1 cellular context compared by ENCODE assay signal in genomic region chr9:4984571-4985375, GRCh38.
TF ChIP-seq lines count a peak whose summit lies in the region.

Gene JAK2 (plus strand): TSS chr9:4985272. CDS start chr9:5021988, 36,716 bp downstream.

TF ChIP-seq in K562, 482 proteins besides CTCF, POLR2A, EP300 and RAD21 (continued from another document and continues in another):
- TF ChIP-seq AFF1 (IDR thresholded peaks at IDR 0.05; ENCODE audit: low read depth in 1 of 2, partially characterized antibody in 2 of 2) = no peak
- TF ChIP-seq TBP (optimal IDR thresholded peaks at IDR 0.05; ENCODE audit: low read depth, low read length) = peak; percentile 47
- no peak for TF ChIP-seq MLX (CRISPR knock-in tag; conservative IDR thresholded peaks at IDR 0.05)
- TF ChIP-seq FOXJ2 (tag; IDR thresholded peaks at IDR 0.05) = no peak
- TF ChIP-seq ZKSCAN3 (CRISPR knock-in tag; IDR thresholded peaks at IDR 0.05) = no peak
- TF ChIP-seq ZNF184 (CRISPR knock-in tag; IDR thresholded peaks at IDR 0.05) = no peak
- no peak for TF ChIP-seq RNF219 (CRISPR knock-in tag; IDR thresholded peaks at IDR 0.05)
- TF ChIP-seq ZNF592 (IDR thresholded peaks at IDR 0.05) = peak; percentile 35
- TF ChIP-seq THRAP3 (IDR thresholded peaks at IDR 0.05; ENCODE audit: borderline replicate concordance) = no peak
- TF ChIP-seq CLOCK (CRISPR knock-in tag; IDR thresholded peaks at IDR 0.05; ENCODE audit: borderline replicate concordance) = no peak
- no peak for TF ChIP-seq CREB3L1 (IDR thresholded peaks at IDR 0.05; ENCODE audit: borderline replicate concordance, low read depth)
- no peak for TF ChIP-seq ZNF165 (CRISPR knock-in tag; IDR thresholded peaks at IDR 0.05; ENCODE audit: borderline replicate concordance)
- peak; percentile 9; the same call in 1 of the 2 replicates for TF ChIP-seq ZNF121 (CRISPR knock-in tag; conservative IDR thresholded peaks at IDR 0.05)
- TF ChIP-seq U2AF2 (optimal IDR thresholded peaks at IDR 0.05; ENCODE audit: low read depth, low read length) = no peak
- no peak for TF ChIP-seq ELK3 (CRISPR knock-in tag; IDR thresholded peaks at IDR 0.05)
- peak; percentile 26; the same call in 1 of the 2 replicates for TF ChIP-seq SOX6 (IDR thresholded peaks at IDR 0.05)
- no peak for TF ChIP-seq SAP30 (IDR thresholded peaks at IDR 0.05; ENCODE audit: borderline replicate concordance, insufficient read depth, low read depth, low read length, poor library complexity, severe bottlenecking)
- TF ChIP-seq ELF4 (CRISPR knock-in tag; IDR thresholded peaks at IDR 0.05) = no peak
- no peak for TF ChIP-seq MCM5 (IDR thresholded peaks at IDR 0.05; ENCODE audit: low read depth)
- peak; percentile 77; the same call in 1 of the 2 replicates for TF ChIP-seq PHF8 (IDR thresholded peaks at IDR 0.05; ENCODE audit: borderline replicate concordance, low read length)
- no peak for TF ChIP-seq NFYB (IDR thresholded peaks at IDR 0.05; ENCODE audit: extremely low read depth, insufficient read length)
- TF ChIP-seq ZNF740 (CRISPR knock-in tag; IDR thresholded peaks at IDR 0.05) = peak; percentile 41; the same call in 1 of the 2 replicates
- no peak for TF ChIP-seq ZNF740 (tag; IDR thresholded peaks at IDR 0.05)
- no peak for TF ChIP-seq CBX3 (IDR thresholded peaks at IDR 0.05; ENCODE audit: borderline replicate concordance in 1 of 2, low read length in 2 of 2)
- TF ChIP-seq CBX2 (IDR thresholded peaks at IDR 0.05; ENCODE audit: insufficient read depth, low read length, poor library complexity, severe bottlenecking) = no peak
- TF ChIP-seq MAFG (tag; conservative IDR thresholded peaks at IDR 0.05) = no peak
- no peak for TF ChIP-seq MITF (IDR thresholded peaks at IDR 0.05)
- no peak for TF ChIP-seq FOXK2 (conservative IDR thresholded peaks at IDR 0.05 in 1 of 2, IDR thresholded peaks at IDR 0.05 in 1 of 2; ENCODE audit: low read depth in 2 of 2)
- no peak for TF ChIP-seq MEF2D (tag; conservative IDR thresholded peaks at IDR 0.05; ENCODE audit: low read depth)
- no peak for TF ChIP-seq ZNF830 (CRISPR knock-in tag; IDR thresholded peaks at IDR 0.05)
- TF ChIP-seq GATAD2B (IDR thresholded peaks at IDR 0.05; ENCODE audit: borderline replicate concordance) = peak; percentile 69
- no peak for TF ChIP-seq ZBTB5 (IDR thresholded peaks at IDR 0.05)
- no peak for TF ChIP-seq FOXA1 (IDR thresholded peaks at IDR 0.05; ENCODE audit: borderline replicate concordance)
- no peak for TF ChIP-seq NR4A1 (CRISPR knock-in tag; IDR thresholded peaks at IDR 0.05)
- no peak for TF ChIP-seq NR4A1 (tag; IDR thresholded peaks at IDR 0.05)
- TF ChIP-seq PTBP1 (IDR thresholded peaks at IDR 0.05; ENCODE audit: low read depth, low read length) = 0 out of 2 replicates have a peak, but pooled peaks have one; percentile 21
- TF ChIP-seq BDP1 (IDR thresholded peaks at IDR 0.05; ENCODE audit: insufficient read depth, insufficient read length) = no peak
- peak; percentile 61 for TF ChIP-seq CREM (IDR thresholded peaks at IDR 0.05; ENCODE audit: low read depth)
